Comparison of ENCODE assay signal across 11 cellular contexts in genomic region chr12:47020211-47020821, GRCh38.
"Had no signal": no experiment of that assay in that cellular context is flagged by ENCODE, and none has a peak within 500 bp of the region (broad histone marks: within the 10 kb centered on the region; RNA-seq: fewer than 3 reads in every experiment).

No MANE protein-coding gene starts in this region.

- H3K27ac ChIP-seq: colonic mucosa, gastroesophageal sphincter, lower lobe of right lung, neutrophil, transverse colon, WERI-Rb-1 had no signal

- H3K4me1 ChIP-seq: colonic mucosa, gastroesophageal sphincter, lower lobe of right lung, transverse colon had no signal

- ATAC-seq: activated T-cell treated with anti-CD3 and anti-CD28 coated beads, Interleukin-2, amount 50 U/mL, for 72 hours; gastroesophageal sphincter; right cardiac atrium had no signal

- DNase-seq: activated CD4-positive, alpha-beta T cell treated with anti-CD3 and anti-CD28 coated beads for 36 hours; activated CD8-positive, alpha-beta memory T cell treated with anti-CD3 and anti-CD28 coated beads, Interleukin-2, amount 50 U/mL, for 4 hours; activated CD8-positive, alpha-beta T cell treated with anti-CD3 and anti-CD28 coated beads for 36 hours; activated T-cell treated with anti-CD3 and anti-CD28 coated beads, Interleukin-2, amount 50 U/mL, for 72 hours; colonic mucosa; lower lobe of right lung; right cardiac atrium; transverse colon; WERI-Rb-1 had no signal

- H3K4me3 ChIP-seq: colonic mucosa, gastroesophageal sphincter, lower lobe of right lung, transverse colon had no signal

- H3K9me3 ChIP-seq: colonic mucosa, gastroesophageal sphincter, lower lobe of right lung, neutrophil, transverse colon had no signal

- H3K27me3 ChIP-seq: colonic mucosa, gastroesophageal sphincter, neutrophil had no signal

- H3K36me3 ChIP-seq: colonic mucosa, gastroesophageal sphincter, lower lobe of right lung, neutrophil, transverse colon, WERI-Rb-1 had no signal
